In genomic region chr10:112376578-112376855, GRCh38 we compare ENCODE assay signal across 8 cellular contexts. TPM values are rescaled to one million over a fixed set of nuclear protein-coding genes. Genes with fewer than 3 reads are reported as not detected.
DNase-seq lines count a peak whose midpoint lies in the region; ATAC-seq and TF ChIP-seq lines count a peak whose summit lies in the region.

No MANE protein-coding gene starts in this region.

- TF ChIP-seq CTCF in Caco-2 (IDR thresholded peaks at IDR 0.05; ENCODE audit: insufficient read depth in 1 of 2, low read depth in 1 of 2, low read length in 1 of 2, severe bottlenecking in 1 of 2, unreplicated experiment in 1 of 2) (no peak), esophagus squamous epithelium (IDR thresholded peaks at IDR 0.05) (no peak), suprapubic skin (IDR thresholded peaks at IDR 0.05) (no peak), GM23338 (conservative IDR thresholded peaks at IDR 0.05; ENCODE audit: low read depth in 2 of 2) (no peak)

- WGBS in esophagus squamous epithelium, 2 donors = 0% methylated on average over 3 of the region's 3 CpGs; no CpG with 5 or more reads in 1 of the 2 donors
- WGBS in suprapubic skin = 86% methylated on average over 3 of the region's 3 CpGs

- ATAC-seq in GM21423 (IDR thresholded peaks at IDR 0.05; ENCODE audit: unreplicated experiment) (peak; percentile 25), GM23338 (no peak)

- H3K9me3 ChIP-seq in Caco-2 = 0 out of 2 replicates have a peak, but pooled peaks cover 4% of the 10 kb centered on the region
- no peaks in the 10 kb centered on the region for H3K9me3 ChIP-seq in Karpas-422 (ENCODE audit: low read length)
- H3K9me3 ChIP-seq in esophagus squamous epithelium = no peaks in the 10 kb centered on the region
- H3K9me3 ChIP-seq in suprapubic skin = no peaks in the 10 kb centered on the region

- peak overlapping the region; percentile 97 for H2AFZ ChIP-seq in Karpas-422 (ENCODE audit: low read length)
- H2AFZ ChIP-seq in GM23338 = no peak overlapping the region

- H3K36me3 Mint-ChIP-seq in Caco-2 (ENCODE audit: insufficient read depth, unreplicated experiment) = peaks cover 24% of the 10 kb centered on the region
- H3K36me3 Mint-ChIP-seq in GM23338 (ENCODE audit: low read depth) = 0 out of 3 replicates have a peak, but pooled peaks cover 3% of the 10 kb centered on the region

- no peak for TF ChIP-seq POLR2A in esophagus squamous epithelium (IDR thresholded peaks at IDR 0.05)
- TF ChIP-seq POLR2A in suprapubic skin (IDR thresholded peaks at IDR 0.05) = no peak

- H3K27me3 Mint-ChIP-seq in Caco-2 (ENCODE audit: insufficient read depth, unreplicated experiment) (no peaks in the 10 kb centered on the region), GM23338 (ENCODE audit: insufficient read depth, low read depth, poor library complexity) (peaks cover 3% of the 10 kb centered on the region)

- no TSS peak for BruUV-seq in Caco-2 (replicated peaks; lab: Mats Ljungman, UMichigan)

- H3K4me3 ChIP-seq in Caco-2 (ENCODE audit: low read depth, low read length) (no peak overlapping the region), Karpas-422 (ENCODE audit: low read length) (peak overlapping the region; percentile 96), esophagus squamous epithelium (peak overlapping the region; percentile 39 to 68 (median 52)), suprapubic skin (peak overlapping the region; percentile 38), GM23338 (no peak overlapping the region)

- peak overlapping the region; percentile 36 for H3K4me3 Mint-ChIP-seq in Caco-2 (ENCODE audit: unreplicated experiment)
- no peak overlapping the region for H3K4me3 Mint-ChIP-seq in GM23338

- CTCF ChIA-PET in Caco-2 (lab: Charles Lee) = interaction anchor here (3.4 kb wide), 1 partner anchor 12 kb away, joined by 19 read pairs; no protein-coding TSS in a partner anchor

- no peak for DNase-seq in Caco-2
- peak; percentile 59 for DNase-seq in Karpas-422
- DNase-seq in esophagus squamous epithelium (lab: John Stamatoyannopoulos, UW) = no peak
- no peak for DNase-seq in suprapubic skin (ENCODE audit: low spot score in 2 of 2)
- no peak for DNase-seq in EL
- no peak for DNase-seq in GM23338 (ENCODE audit: low spot score)
- no peak for DNase-seq in HCEC 1CT

- H3K9ac ChIP-seq in Karpas-422 (ENCODE audit: low read length) = peak overlapping the region; percentile 96

- H4K20me1 ChIP-seq in Karpas-422 (ENCODE audit: insufficient read depth, low read depth, low read length) (no peaks in the 10 kb centered on the region), GM23338 (replicated peaks; ENCODE audit: insufficient read depth) (no peaks in the 10 kb centered on the region)

- no peak for TF ChIP-seq EP300 in suprapubic skin (IDR thresholded peaks at IDR 0.05)

- no peaks in the 10 kb centered on the region for H3F3A ChIP-seq in GM23338 (replicated peaks; ENCODE audit: low read depth)

- peaks cover 48% of the 10 kb centered on the region for H3K79me2 ChIP-seq in Karpas-422 (ENCODE audit: low read length)
- H3K79me2 ChIP-seq in GM23338 (replicated peaks; ENCODE audit: insufficient read depth) = no peaks in the 10 kb centered on the region

- no peaks in the 10 kb centered on the region for H3K9me2 ChIP-seq in Karpas-422 (replicated peaks; ENCODE audit: insufficient read depth, low read length)
- no peaks in the 10 kb centered on the region for H3K9me2 ChIP-seq in GM23338 (ENCODE audit: insufficient read depth)

- H3K27ac Mint-ChIP-seq in Caco-2 (ENCODE audit: unreplicated experiment) = peak overlapping the region; percentile 88
- no peak overlapping the region for H3K27ac Mint-ChIP-seq in GM23338

- H3K9me3 Mint-ChIP-seq in Caco-2 (ENCODE audit: unreplicated experiment) (no peaks in the 10 kb centered on the region), GM23338 (peaks cover 5% of the 10 kb centered on the region; the same call in 2 of the 3 replicates)

- H3K4me1 Mint-ChIP-seq in Caco-2 (ENCODE audit: low read depth, unreplicated experiment) = peaks cover 54% of the 10 kb centered on the region
- H3K4me1 Mint-ChIP-seq in GM23338 = peaks cover 9% of the 10 kb centered on the region

- H3K4me1 ChIP-seq in Caco-2 = peaks cover 77% of the 10 kb centered on the region
- H3K4me1 ChIP-seq in Karpas-422 (ENCODE audit: low read length) = peaks cover 28% of the 10 kb centered on the region
- peaks cover 9 to 34% (median 11%) of the 10 kb centered on the region in 3 donors for H3K4me1 ChIP-seq in esophagus squamous epithelium
- peaks cover 8% of the 10 kb centered on the region for H3K4me1 ChIP-seq in suprapubic skin
- no peaks in the 10 kb centered on the region for H3K4me1 ChIP-seq in GM23338 (ENCODE audit: insufficient read depth)

- intact Hi-C loops in Caco-2 (cut with micrococcal nuclease; ENCODE audit: unreplicated experiment) = no loop called here
- intact Hi-C loops in esophagus squamous epithelium (cut with DNase I) = no loop called here

- H3K27me3 ChIP-seq in Caco-2 (replicated peaks; ENCODE audit: control insufficient read depth, insufficient read depth, low read length) = no peaks in the 10 kb centered on the region
- no peaks in the 10 kb centered on the region for H3K27me3 ChIP-seq in Karpas-422 (ENCODE audit: low read length)
- H3K27me3 ChIP-seq in esophagus squamous epithelium = no peaks in the 10 kb centered on the region
- no peaks in the 10 kb centered on the region for H3K27me3 ChIP-seq in suprapubic skin
- H3K27me3 ChIP-seq in GM23338 (ENCODE audit: insufficient read depth) = no peaks in the 10 kb centered on the region

- peak overlapping the region; percentile 67 for H3K27ac ChIP-seq in Karpas-422 (ENCODE audit: low read length)
- peak overlapping the region; percentile 79 to 85 (median 81) for H3K27ac ChIP-seq in esophagus squamous epithelium
- H3K27ac ChIP-seq in suprapubic skin = no peak overlapping the region
- H3K27ac ChIP-seq in GM23338 (ENCODE audit: low read depth) = no peak overlapping the region

- H3K36me3 ChIP-seq in Caco-2 (ENCODE audit: control insufficient read depth, insufficient read depth, low read length) (no peaks in the 10 kb centered on the region), Karpas-422 (ENCODE audit: insufficient read depth, low read length) (no peaks in the 10 kb centered on the region), esophagus squamous epithelium (no peaks in the 10 kb centered on the region), suprapubic skin (no peaks in the 10 kb centered on the region), GM23338 (ENCODE audit: insufficient read depth) (no peaks in the 10 kb centered on the region)

- peak overlapping the region; percentile 99 for H3K4me2 ChIP-seq in Karpas-422 (ENCODE audit: low read depth, low read length, poor library complexity, severe bottlenecking)
- no peak overlapping the region for H3K4me2 ChIP-seq in GM23338

- POLR2A ChIA-PET in Caco-2 (lab: Charles Lee) = no interaction called here

TF ChIP-seq in GM23338, 12 proteins besides CTCF, POLR2A, EP300 and RAD21 (continues in another document):
- TF ChIP-seq ETS1 (IDR thresholded peaks at IDR 0.05) (no peak), EZH2 (IDR thresholded peaks at IDR 0.05; ENCODE audit: low read depth, unreplicated experiment) (no peak), REST (IDR thresholded peaks at IDR 0.05; ENCODE audit: unreplicated experiment) (no peak), ZNF331 (CRISPR knock-in tag; IDR thresholded peaks at IDR 0.05; ENCODE audit: low read depth) (no peak), CREB1 (CRISPR knock-in tag; IDR thresholded peaks at IDR 0.05; ENCODE audit: low read depth) (no peak), JUNB (IDR thresholded peaks at IDR 0.05; ENCODE audit: unreplicated experiment) (no peak)

RNA-seq across cellular contexts. Expression of gene ACSL5, which starts 2.6 kb away (rescaled TPM):
- total RNA-seq in Caco-2 (2022) = 46.6 and 47.9 TPM in 2 replicates
- total RNA-seq in Karpas-422 (2014; rRNA removed; shearing (Covaris generic); ENCODE audit: low replicate concordance) = 55.6 and 63.6 TPM in 2 replicates
- 10 to 100 TPM in 2 of 4 donors, 1 to 10 TPM in 2; 5.2 to 15.9 (median 8.2) TPM for total RNA-seq in esophagus squamous epithelium
- total RNA-seq in suprapubic skin = 1 to 10 TPM; 3.8 to 6.5 (median 5.0) TPM
- total RNA-seq in GM23338 (2014; rRNA removed; shearing (Covaris generic)) = not detected in 2 replicates
- 0.09 TPM in 1 of 2 replicates, not detected in the other for polyA plus RNA-seq in GM23338 (2016; fragmentation: Nextera tagmentation; extraction: Ambion mirVana)

Comparison
In these comparisons a context has a peak if more than half of its experiments do, and no peak if none do; other contexts are left out.
1. H3K4me3 ChIP-seq: peak in Karpas-422 (single experiment), esophagus squamous epithelium (4 of 4) and suprapubic skin (single experiment); none in Caco-2 (single experiment) and GM23338 (single experiment).
2. H3K27ac ChIP-seq: peak in Karpas-422 (single experiment) and esophagus squamous epithelium (4 of 4); none in suprapubic skin (single experiment) and GM23338 (single experiment).